Comparison of ENCODE assay signal across 16 cellular contexts in the genomic region with DNA sequence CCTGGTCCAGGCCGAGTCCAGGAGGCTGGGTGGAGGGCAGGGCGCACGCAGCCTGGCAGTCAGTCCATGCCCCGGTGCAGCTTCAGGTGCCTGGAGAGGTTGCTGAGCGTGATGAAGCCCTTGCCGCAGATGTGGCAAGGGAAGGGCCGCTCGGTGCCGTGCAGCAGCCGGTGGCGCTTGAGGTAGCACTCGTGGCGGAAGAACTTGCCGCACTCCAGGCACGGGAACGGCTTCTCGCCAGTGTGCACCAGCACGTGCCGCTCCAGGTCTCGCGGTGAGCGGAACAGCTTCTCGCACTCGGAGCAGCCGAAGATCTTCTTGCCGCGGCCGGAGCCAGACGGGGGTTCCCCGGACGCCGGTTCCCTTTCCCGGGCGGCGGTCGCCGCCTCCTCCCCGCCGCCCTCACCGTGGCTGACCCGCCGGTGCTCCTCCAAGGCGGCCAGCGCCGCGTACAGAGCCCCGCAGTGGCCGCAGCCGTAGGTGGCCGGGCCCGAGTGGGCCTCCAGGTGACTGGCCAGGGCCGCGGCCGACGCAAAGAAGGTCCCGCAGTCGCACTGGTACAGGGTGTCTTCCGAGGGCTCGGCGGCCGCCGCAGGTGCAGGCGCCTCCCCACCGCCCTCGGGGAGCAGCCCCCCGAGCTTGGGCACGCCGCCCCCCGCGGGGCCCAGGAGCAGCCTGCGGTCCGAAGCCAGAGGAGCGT. TPM values are rescaled to one million over a fixed set of nuclear protein-coding genes. Genes with fewer than 3 reads are reported as not detected.
DNase-seq lines count a peak whose midpoint lies in the region; ATAC-seq and TF ChIP-seq lines count a peak whose summit lies in the region.
"Had no signal": no experiment of that assay in that cellular context is flagged by ENCODE, and none has a peak within 500 bp of the region (broad histone marks: within the 10 kb centered on the region; RNA-seq: fewer than 3 reads in every experiment).

No MANE protein-coding gene starts in this region.

- intact Hi-C loops in lower lobe of right lung (cut with DNase I), result no loop called here

- peaks cover 11% of the 10 kb centered on the region; the same call in 1 of the 2 replicates for H3K4me1 ChIP-seq in HUES6 (ENCODE audit: control insufficient read depth, insufficient read depth, low read length)
- H3K4me1 ChIP-seq in iPS DF 6.9 (ENCODE audit: control insufficient read depth, insufficient read depth, low read length), result peaks cover 5% of the 10 kb centered on the region; the same call in 1 of the 2 replicates
- peaks cover 5% of the 10 kb centered on the region for H3K4me1 ChIP-seq in lower lobe of right lung

- WGBS in iPS DF 6.9 (ENCODE audit: insufficient coverage, insufficient read length), result no CpG with 5 or more reads among the region's 73 CpGs

- peaks cover 24% of the 10 kb centered on the region for H3K36me3 ChIP-seq in HUES6 (ENCODE audit: control insufficient read depth, insufficient read depth, low read length)
- no peaks in the 10 kb centered on the region; the same call in 1 of the 2 replicates for H3K36me3 ChIP-seq in iPS DF 6.9 (ENCODE audit: control insufficient read depth, insufficient read depth, low read length)
- peaks cover 46% of the 10 kb centered on the region for H3K36me3 ChIP-seq in lower lobe of right lung

- no peak for TF ChIP-seq CTCF in lower lobe of right lung (IDR thresholded peaks at IDR 0.05)

- H3K9ac ChIP-seq in HUES6 (ENCODE audit: low read length), result no peak overlapping the region

- H3K4me3 ChIP-seq in HUES6 (ENCODE audit: low read depth, low read length) (peak overlapping the region; percentile 4; the same call in 1 of the 2 replicates), iPS DF 6.9 (ENCODE audit: low read length) (peak overlapping the region; percentile 13; the same call in 1 of the 2 replicates), lower lobe of right lung (no peak overlapping the region)

- H3K27ac ChIP-seq in HUES6 (ENCODE audit: low read depth, low read length) (no peak overlapping the region), iPS DF 6.9 (ENCODE audit: low read length) (no peak overlapping the region), lower lobe of right lung (no peak overlapping the region)

- H3K27me3 ChIP-seq in HUES6 (ENCODE audit: control insufficient read depth, insufficient read depth, low read length) (no peaks in the 10 kb centered on the region), iPS DF 6.9 (ENCODE audit: control insufficient read depth, insufficient read depth, low read length) (no peaks in the 10 kb centered on the region), lower lobe of right lung (ENCODE audit: low read depth) (no peaks in the 10 kb centered on the region)

- peaks cover 8% of the 10 kb centered on the region for H3K4me1 Mint-ChIP-seq in activated naive CD8-positive, alpha-beta T cell treated with anti-CD3 and anti-CD28 coated beads, Interleukin-2, amount 50 U/mL, for 24 hours
- no peaks in the 10 kb centered on the region for H3K4me1 Mint-ChIP-seq in activated naive CD8-positive, alpha-beta T cell treated with anti-CD3 and anti-CD28 coated beads for 36 hours
- peaks cover under 1% of the 10 kb centered on the region for H3K4me1 Mint-ChIP-seq in stimulated activated memory B cell treated with anti-CD40 and anti-IgM and Interleukin-4, amounts not matched to agents 10 μg/mL and 1 μg/mL and 100 μg/mL, for 72 hours
- H3K4me1 Mint-ChIP-seq: CD14-positive monocyte had no signal

- no peaks in the 10 kb centered on the region for H3K9me3 Mint-ChIP-seq in activated naive CD8-positive, alpha-beta T cell treated with anti-CD3 and anti-CD28 coated beads, Interleukin-2, amount 50 U/mL, for 24 hours
- no peaks in the 10 kb centered on the region for H3K9me3 Mint-ChIP-seq in activated naive CD8-positive, alpha-beta T cell treated with anti-CD3 and anti-CD28 coated beads for 36 hours
- H3K9me3 Mint-ChIP-seq in stimulated activated memory B cell treated with anti-CD40 and anti-IgM and Interleukin-4, amounts not matched to agents 10 μg/mL and 1 μg/mL and 100 μg/mL, for 72 hours, result peaks cover 12% of the 10 kb centered on the region
- H3K9me3 Mint-ChIP-seq: CD8-positive, alpha-beta T cell had no signal

- H3K9me3 ChIP-seq in HUES6 (ENCODE audit: control insufficient read depth, insufficient read depth, low read depth, low read length), result no peaks in the 10 kb centered on the region
- no peaks in the 10 kb centered on the region for H3K9me3 ChIP-seq in iPS DF 6.9 (ENCODE audit: control insufficient read depth, insufficient read depth, low read length)
- H3K9me3 ChIP-seq in lower lobe of right lung, result no peaks in the 10 kb centered on the region

- no peak overlapping the region for H3K4me3 Mint-ChIP-seq in activated naive CD8-positive, alpha-beta T cell treated with anti-CD3 and anti-CD28 coated beads, Interleukin-2, amount 50 U/mL, for 24 hours
- no peak overlapping the region for H3K4me3 Mint-ChIP-seq in activated naive CD8-positive, alpha-beta T cell treated with anti-CD3 and anti-CD28 coated beads for 36 hours
- H3K4me3 Mint-ChIP-seq in stimulated activated memory B cell treated with anti-CD40 and anti-IgM and Interleukin-4, amounts not matched to agents 10 μg/mL and 1 μg/mL and 100 μg/mL, for 72 hours, result no peak overlapping the region
- H3K4me3 Mint-ChIP-seq: CD14-positive monocyte; CD8-positive, alpha-beta T cell had no signal

- peaks cover 32% of the 10 kb centered on the region for H3K36me3 Mint-ChIP-seq in activated naive CD8-positive, alpha-beta T cell treated with anti-CD3 and anti-CD28 coated beads, Interleukin-2, amount 50 U/mL, for 24 hours (ENCODE audit: low read depth)
- peaks cover 26% of the 10 kb centered on the region for H3K36me3 Mint-ChIP-seq in activated naive CD8-positive, alpha-beta T cell treated with anti-CD3 and anti-CD28 coated beads for 36 hours
- peaks cover 44% of the 10 kb centered on the region for H3K36me3 Mint-ChIP-seq in stimulated activated memory B cell treated with anti-CD40 and anti-IgM and Interleukin-4, amounts not matched to agents 10 μg/mL and 1 μg/mL and 100 μg/mL, for 72 hours

- DNase-seq in activated naive CD8-positive, alpha-beta T cell treated with anti-CD3 and anti-CD28 coated beads, Interleukin-2, amount 50 U/mL, for 24 hours, result no peak
- no peak for DNase-seq in activated naive CD8-positive, alpha-beta T cell treated with anti-CD3 and anti-CD28 coated beads for 36 hours
- no peak for DNase-seq in iPS DF 6.9 (ENCODE audit: low read depth, low spot score)
- no peak for DNase-seq in lower lobe of right lung
- no peak for DNase-seq in NCI-H2029 (lab: John Stamatoyannopoulos, UW)
- DNase-seq in DMS53 treated with DMSO at 0.1 percent for 48 hours (lab: John Stamatoyannopoulos, UW; ENCODE audit: unreplicated experiment), result no peak
- DNase-seq: CD8-positive, alpha-beta T cell; COR-L47; DMS153; DND-41; GF-D8; GOT3 had no signal

- no peak overlapping the region for H3K27ac Mint-ChIP-seq in activated naive CD8-positive, alpha-beta T cell treated with anti-CD3 and anti-CD28 coated beads, Interleukin-2, amount 50 U/mL, for 24 hours
- no peak overlapping the region for H3K27ac Mint-ChIP-seq in activated naive CD8-positive, alpha-beta T cell treated with anti-CD3 and anti-CD28 coated beads for 36 hours
- no peak overlapping the region for H3K27ac Mint-ChIP-seq in stimulated activated memory B cell treated with anti-CD40 and anti-IgM and Interleukin-4, amounts not matched to agents 10 μg/mL and 1 μg/mL and 100 μg/mL, for 72 hours
- H3K27ac Mint-ChIP-seq: CD14-positive monocyte; CD8-positive, alpha-beta T cell had no signal

- no peaks in the 10 kb centered on the region for H3K27me3 Mint-ChIP-seq in activated naive CD8-positive, alpha-beta T cell treated with anti-CD3 and anti-CD28 coated beads, Interleukin-2, amount 50 U/mL, for 24 hours
- H3K27me3 Mint-ChIP-seq in activated naive CD8-positive, alpha-beta T cell treated with anti-CD3 and anti-CD28 coated beads for 36 hours, result no peaks in the 10 kb centered on the region
- no peaks in the 10 kb centered on the region for H3K27me3 Mint-ChIP-seq in stimulated activated memory B cell treated with anti-CD40 and anti-IgM and Interleukin-4, amounts not matched to agents 10 μg/mL and 1 μg/mL and 100 μg/mL, for 72 hours

- peak; percentile 42 for ATAC-seq in activated naive CD8-positive, alpha-beta T cell treated with anti-CD3 and anti-CD28 coated beads, Interleukin-2, amount 50 U/mL, for 24 hours
- peak; percentile 21 for ATAC-seq in stimulated activated memory B cell treated with anti-CD40 and anti-IgM and Interleukin-4, amounts not matched to agents 10 μg/mL and 1 μg/mL and 100 μg/mL, for 72 hours
- ATAC-seq in lower lobe of right lung, result no peak
- ATAC-seq: CD8-positive, alpha-beta T cell; HCT116 had no signal

RNA-seq across cellular contexts. Expression of a gene that starts 6.8 kb away (rescaled TPM):
- total RNA-seq in activated naive CD8-positive, alpha-beta T cell treated with anti-CD3 and anti-CD28 coated beads for 36 hours, result 10 to 100 TPM; 19.8 to 20.7 TPM
- total RNA-seq in lower lobe of right lung, result 14.3 TPM

RNA-seq across cellular contexts. Expression of a gene that starts 7.5 kb away (rescaled TPM):
- total RNA-seq in activated naive CD8-positive, alpha-beta T cell treated with anti-CD3 and anti-CD28 coated beads for 36 hours, result 10 to 100 TPM; 10.8 to 11.5 TPM
- 33.4 TPM for total RNA-seq in lower lobe of right lung

RNA-seq across cellular contexts. Expression of a gene that starts 11.9 kb away (rescaled TPM):
- total RNA-seq in activated naive CD8-positive, alpha-beta T cell treated with anti-CD3 and anti-CD28 coated beads for 36 hours, result 1 to 10 TPM; 5.5 to 6.1 TPM
- 12.7 TPM for total RNA-seq in lower lobe of right lung

RNA-seq across cellular contexts. Expression of a gene that starts 12.9 kb away (rescaled TPM):
- 10 to 100 TPM; 10.5 to 10.7 TPM for total RNA-seq in activated naive CD8-positive, alpha-beta T cell treated with anti-CD3 and anti-CD28 coated beads for 36 hours
- 16.5 TPM for total RNA-seq in lower lobe of right lung

RNA-seq across cellular contexts. Expression of a gene that starts 31.8 kb away (rescaled TPM):
- total RNA-seq in activated naive CD8-positive, alpha-beta T cell treated with anti-CD3 and anti-CD28 coated beads for 36 hours, result 1 to 10 TPM; 3.7 to 3.9 TPM
- total RNA-seq in lower lobe of right lung, result 7.1 TPM

Comparison
In these comparisons a context has a peak if more than half of its experiments do, and no peak if none do; other contexts are left out.
1. ATAC-seq: peak in activated naive CD8-positive, alpha-beta T cell treated with anti-CD3 and anti-CD28 coated beads, Interleukin-2, amount 50 U/mL, for 24 hours (single experiment) and stimulated activated memory B cell treated with anti-CD40 and anti-IgM and Interleukin-4, amounts not matched to agents 10 μg/mL and 1 μg/mL and 100 μg/mL, for 72 hours (single experiment); none in lower lobe of right lung (0 of 2).